15 cellular contexts compared by ENCODE assay signal in the genomic region with DNA sequence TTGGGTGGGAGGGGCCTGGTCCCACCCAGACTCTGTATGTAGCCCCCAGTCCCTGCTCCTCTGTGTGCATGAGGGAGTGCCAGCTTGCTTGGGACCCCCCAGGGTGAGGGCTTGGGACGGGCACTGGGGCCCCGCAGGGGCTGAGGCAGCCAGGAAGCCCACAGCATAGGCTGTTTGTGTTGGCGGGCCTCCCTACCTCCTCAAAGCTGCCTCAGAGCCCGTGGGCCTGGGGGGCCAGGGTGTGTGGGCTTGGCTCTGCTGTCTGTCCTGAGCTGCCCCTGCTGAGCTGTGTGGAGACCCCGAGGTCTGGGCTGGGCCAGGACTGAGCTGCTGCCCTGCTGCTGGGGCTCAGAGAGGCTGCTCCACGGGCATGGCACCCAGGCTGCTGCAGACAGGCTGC. TPM values are rescaled to one million over a fixed set of nuclear protein-coding genes. Genes with fewer than 3 reads are reported as not detected.
DNase-seq lines count a peak whose midpoint lies in the region; ATAC-seq and TF ChIP-seq lines count a peak whose summit lies in the region.
"Had no signal": no experiment of that assay in that cellular context is flagged by ENCODE, and none has a peak within 500 bp of the region (broad histone marks: within the 10 kb centered on the region; RNA-seq: fewer than 3 reads in every experiment).

No MANE protein-coding gene starts in this region.

- H3K27ac ChIP-seq in RWPE1: peak overlapping the region; percentile 99
- peak overlapping the region; percentile 88 to 94 (median 91) for H3K27ac ChIP-seq in esophagus muscularis mucosa (replicated peaks in 1 of 4)
- H3K27ac ChIP-seq in sigmoid colon: peak overlapping the region; percentile 90 to 96 (median 93)
- H3K27ac ChIP-seq: SJCRH30 had no signal

- H3K4me3 ChIP-seq in BJ (ENCODE audit: low read depth, low read length) (peak overlapping the region; percentile 96), esophagus muscularis mucosa (peak overlapping the region in 3 of 4 donors; percentile 80 to 94 (median 89)), sigmoid colon (no peak overlapping the region)

- intact Hi-C loops in esophagus muscularis mucosa (cut with DNase I) (loop anchor here (2.0 kb wide), 1 partner anchor 81 kb away; no protein-coding TSS in a partner anchor), sigmoid colon (cut with DNase I) (loop anchor here (5.0 kb wide), 2 partner anchors 66 to 81 kb away; a partner anchor contains a TSS), posterior cingulate gyrus (cut with DNase I) (loop anchor here (10.0 kb wide), 1 partner anchor 129 kb away; no protein-coding TSS in a partner anchor)

- DNase-seq in BJ (ENCODE audit: low read depth) (no peak), RWPE1 (ENCODE audit: low spot score) (no peak), esophagus muscularis mucosa (ENCODE audit: extremely low spot score) (no peak), sigmoid colon (no peak), posterior cingulate gyrus (no peak), middle frontal gyrus (ENCODE audit: extremely low spot score, low spot score) (no peak), HT-29 (ENCODE audit: low spot score) (no peak)
- DNase-seq: activated CD4-positive, alpha-beta T cell treated with anti-CD3 and anti-CD28 coated beads for 36 hours; C1 segment of cervical spinal cord; GF-D8; glutamatergic neuron; NCI-H1092 treated with DMSO at 0.1 percent for 48 hours; NCI-H526 had no signal

- peaks cover 62 to 90% (median 84%) of the 10 kb centered on the region in 4 donors for H3K4me1 ChIP-seq in esophagus muscularis mucosa
- peaks cover 0 to 81% (median 69%) of the 10 kb centered on the region in 4 donors for H3K4me1 ChIP-seq in sigmoid colon

- CTCF ChIA-PET in BJ (lab: Yijun Ruan, JAX) (interaction anchor here (1.1 to 4.4 kb wide), 4 partner anchors 11 to 205 kb away, joined by 3 to 20 read pairs (median 4); a partner anchor contains a TSS), RWPE1 (lab: Yijun Ruan, JAX) (interaction anchor here (0.6 kb wide), 1 partner anchor 281 kb away, joined by 3 read pairs; no protein-coding TSS in a partner anchor)

- no peaks in the 10 kb centered on the region for H3K9me3 ChIP-seq in esophagus muscularis mucosa
- H3K9me3 ChIP-seq in sigmoid colon: no peaks in the 10 kb centered on the region
- H3K9me3 ChIP-seq: SJCRH30 had no signal

- TF ChIP-seq POLR2A in esophagus muscularis mucosa (IDR thresholded peaks at IDR 0.05; ENCODE audit: low read depth): no peak
- no peak for TF ChIP-seq POLR2A in sigmoid colon (IDR thresholded peaks at IDR 0.05)

- WGBS in esophagus muscularis mucosa: no CpG with 5 or more reads among the region's 6 CpGs
- WGBS in sigmoid colon, 2 donors: 46 to 62% methylated on average over 6 of the region's 6 CpGs

- ATAC-seq in GM18858 (IDR thresholded peaks at IDR 0.05; ENCODE audit: unreplicated experiment): no peak
- ATAC-seq: activated CD4-positive, alpha-beta T cell treated with anti-CD3 and anti-CD28 coated beads for 36 hours had no signal

- no peak for TF ChIP-seq EP300 in esophagus muscularis mucosa (IDR thresholded peaks at IDR 0.05)
- no peak for TF ChIP-seq EP300 in sigmoid colon (IDR thresholded peaks at IDR 0.05)

- peaks cover 7% of the 10 kb centered on the region for H3K36me3 ChIP-seq in BJ (ENCODE audit: control insufficient read depth, insufficient read depth, low read length)
- peaks cover 0 to 19% (median 17%) of the 10 kb centered on the region in 4 donors for H3K36me3 ChIP-seq in esophagus muscularis mucosa
- peaks cover 0 to under 1% (median 0%) of the 10 kb centered on the region in 4 donors for H3K36me3 ChIP-seq in sigmoid colon

- H3K27me3 ChIP-seq in BJ (ENCODE audit: control insufficient read depth, insufficient read depth, low read length): no peaks in the 10 kb centered on the region
- H3K27me3 ChIP-seq in esophagus muscularis mucosa: peaks cover 0 to 17% (median 5%) of the 10 kb centered on the region in 4 donors
- H3K27me3 ChIP-seq in sigmoid colon: peaks cover 0 to 23% (median 9%) of the 10 kb centered on the region in 3 donors
- H3K27me3 ChIP-seq: SJCRH30 had no signal

- POLR2A ChIA-PET in BJ (lab: Charles Lee) (no interaction called here), RWPE1 (lab: Yijun Ruan, JAX; ENCODE audit: low non-redundant PET) (interaction anchor here (0.5 to 0.6 kb wide), 2 partner anchors 142 to 597 kb away, joined by 3 read pairs; no protein-coding TSS in a partner anchor)

- TF ChIP-seq CTCF in BJ (IDR thresholded peaks at IDR 0.05; ENCODE audit: insufficient read depth, low read depth, low read length) (no peak), RWPE1 (conservative IDR thresholded peaks at IDR 0.05; ENCODE audit: low read depth) (no peak), esophagus muscularis mucosa (IDR thresholded peaks at IDR 0.05) (no peak), sigmoid colon (IDR thresholded peaks at IDR 0.05) (no peak)

RNA-seq across cellular contexts. Expression of a gene that starts 3.2 kb away (rescaled TPM):
- polyA plus RNA-seq in BJ (2011; rRNA removed) (145 and 295 TPM in 2 replicates), sigmoid colon (10 to 100 TPM in 2 of 3 donors, 1 to 10 TPM in 1; 8.8 to 41.0 (median 15.0) TPM)
- 51.8 and 70.2 TPM in 2 replicates for polyA minus RNA-seq in BJ (2011; rRNA and poly(A)+ RNA removed)
- total RNA-seq in esophagus muscularis mucosa (100 to 1,000 TPM in 3 of 4 donors, 10 to 100 TPM in 1; 81.4 to 156 (median 129) TPM), sigmoid colon (10 to 100 TPM; 79.2 to 92.7 (median 82.9) TPM)
- total RNA-seq in HT-29 (2014; rRNA removed; shearing (Covaris generic)): 29.2 and 39.6 TPM in 2 replicates

RNA-seq across cellular contexts. Expression of a gene that starts 3.5 kb away (rescaled TPM):
- polyA plus RNA-seq in BJ (2011; rRNA removed) (308 and 734 TPM in 2 replicates), sigmoid colon (100 to 1,000 TPM; 139 to 198 (median 143) TPM)
- 123 and 136 TPM in 2 replicates for polyA minus RNA-seq in BJ (2011; rRNA and poly(A)+ RNA removed)
- total RNA-seq in esophagus muscularis mucosa (100 to 1,000 TPM in 2 of 4 donors, 10 to 100 TPM in 2; 71.4 to 189 (median 92.3) TPM), sigmoid colon (10 to 100 TPM; 34.9 to 75.3 (median 52.0) TPM)
- 1,254 and 1,310 TPM in 2 replicates for total RNA-seq in HT-29 (2014; rRNA removed; shearing (Covaris generic))

RNA-seq across cellular contexts. Expression of a gene that starts 13.1 kb away (rescaled TPM):
- 1,448 and 2,262 TPM in 2 replicates for polyA plus RNA-seq in BJ (2011; rRNA removed)
- polyA minus RNA-seq in BJ (2011; rRNA and poly(A)+ RNA removed): 434 and 704 TPM in 2 replicates
- 100 to 1,000 TPM; 219 to 730 (median 352) TPM for total RNA-seq in esophagus muscularis mucosa
- total RNA-seq in sigmoid colon: 100 to 1,000 TPM in 3 of 4 donors, 10 to 100 TPM in 1; 84.4 to 343 (median 278) TPM
- 100 to 1,000 TPM in 1 of 3 donors, 10 to 100 TPM in 2; 91.9 to 436 (median 92.7) TPM for polyA plus RNA-seq in sigmoid colon
- total RNA-seq in HT-29 (2014; rRNA removed; shearing (Covaris generic)): 916 and 940 TPM in 2 replicates

RNA-seq across cellular contexts. Expression of a gene that starts 18.2 kb away (rescaled TPM):
- polyA plus RNA-seq in BJ (2011; rRNA removed) (0.16 and 0.18 TPM in 2 replicates), sigmoid colon (100 to 1,000 TPM in 1 of 3 donors, 10 to 100 TPM in 2; 32.1 to 149 (median 46.8) TPM)
- not detected in 2 replicates for polyA minus RNA-seq in BJ (2011; rRNA and poly(A)+ RNA removed)
- total RNA-seq in esophagus muscularis mucosa (1 to 10 TPM; 5.3 to 8.4 (median 7.0) TPM), sigmoid colon (1 to 10 TPM; 1.5 to 9.5 (median 4.6) TPM)
- 204 and 225 TPM in 2 replicates for total RNA-seq in HT-29 (2014; rRNA removed; shearing (Covaris generic))

RNA-seq across cellular contexts. Expression of a gene that starts 27.2 kb away (rescaled TPM):
- polyA plus RNA-seq in BJ (2011; rRNA removed) (32.0 and 53.1 TPM in 2 replicates), sigmoid colon (100 to 1,000 TPM in 1 of 3 donors, 10 to 100 TPM in 2; 35.4 to 137 (median 47.6) TPM)
- polyA minus RNA-seq in BJ (2011; rRNA and poly(A)+ RNA removed): 53.3 and 57.3 TPM in 2 replicates
- total RNA-seq in esophagus muscularis mucosa (100 to 1,000 TPM in 1 of 4 donors, 10 to 100 TPM in 3; 62.8 to 107 (median 77.6) TPM), sigmoid colon (10 to 100 TPM; 26.3 to 39.6 (median 34.6) TPM)
- total RNA-seq in HT-29 (2014; rRNA removed; shearing (Covaris generic)): 174 and 202 TPM in 2 replicates

Comparison
In these comparisons a context has a peak if more than half of its experiments do, and no peak if none do; other contexts are left out.
1. H3K4me3 ChIP-seq: peak in BJ (single experiment) and esophagus muscularis mucosa (3 of 4); none in sigmoid colon (0 of 4).
2. Peak in every context shown above with its lines, with median percentiles within 50 percentile points of each other: H3K27ac ChIP-seq.